27 cellular contexts compared by ENCODE assay signal in genomic region chr2:170895023-170895759, GRCh38. TPM values are rescaled to one million over a fixed set of nuclear protein-coding genes. Genes with fewer than 3 reads are reported as not detected.
A peak's percentile ranks its signal among the peaks of the same experiment; 100 is the strongest.
DNase-seq lines count a peak whose midpoint lies in the region; ATAC-seq and TF ChIP-seq lines count a peak whose summit lies in the region.
"Had no signal": no experiment of that assay in that cellular context is flagged by ENCODE, and none has a peak within 500 bp of the region (broad histone marks: within the 10 kb centered on the region; RNA-seq: fewer than 3 reads in every experiment).

No MANE protein-coding gene starts in this region.

- POLR2A ChIA-PET in CD8-positive, alpha-beta T cell (lab: Charles Lee), result no interaction called here

- H3K4me3 Mint-ChIP-seq in T-helper 2 cell treated with Interferon-gamma antibody and Interleukin-4, amounts not matched to agents 5 μg/mL and 100 μg/mL, for 36 hours, result no peak overlapping the region
- H3K4me3 Mint-ChIP-seq in T-helper 17 cell, result no peak overlapping the region
- H3K4me3 Mint-ChIP-seq in CD8-positive, alpha-beta T cell, result no peak overlapping the region
- H3K4me3 Mint-ChIP-seq: activated CD4-positive, alpha-beta memory T cell treated with anti-CD3 and anti-CD28 coated beads, Interleukin-2, amount 10 ng/mL, durations not matched to agents 7 days and 5 days; CD4-positive, alpha-beta memory T cell; immature natural killer cell had no signal

- H3K9me3 Mint-ChIP-seq in T-helper 2 cell treated with Interferon-gamma antibody and Interleukin-4, amounts not matched to agents 5 μg/mL and 100 μg/mL, for 36 hours, result no peaks in the 10 kb centered on the region
- no peaks in the 10 kb centered on the region for H3K9me3 Mint-ChIP-seq in CD8-positive, alpha-beta T cell
- H3K9me3 Mint-ChIP-seq: CD4-positive, alpha-beta memory T cell; immature natural killer cell had no signal

- H3K27ac Mint-ChIP-seq in T-helper 2 cell treated with Interferon-gamma antibody and Interleukin-4, amounts not matched to agents 5 μg/mL and 100 μg/mL, for 36 hours, result no peak overlapping the region
- H3K27ac Mint-ChIP-seq in T-helper 17 cell, result no peak overlapping the region
- no peak overlapping the region for H3K27ac Mint-ChIP-seq in CD8-positive, alpha-beta T cell
- H3K27ac Mint-ChIP-seq: activated CD4-positive, alpha-beta memory T cell treated with anti-CD3 and anti-CD28 coated beads, Interleukin-2, amount 10 ng/mL, durations not matched to agents 7 days and 5 days; CD4-positive, alpha-beta memory T cell; immature natural killer cell had no signal

- no peak overlapping the region for H3K4me2 ChIP-seq in fibroblast of lung (ENCODE audit: extremely low read depth, insufficient read depth, low read length)
- peak overlapping the region; percentile 7 for H3K4me2 ChIP-seq in osteoblast (ENCODE audit: insufficient read depth, low read length)
- H3K4me2 ChIP-seq: KMS-11 had no signal

- no peak for ATAC-seq in T-helper 17 cell
- ATAC-seq in CD8-positive, alpha-beta T cell, result no peak
- ATAC-seq: heart right ventricle, mucosa of descending colon had no signal

- DNase-seq in EL, result peak; percentile 21
- DNase-seq in amniotic epithelial cell (ENCODE audit: low read depth), result peak; percentile 15
- DNase-seq in fibroblast of lung (ENCODE audit: low read depth in 2 of 2), result peak; percentile 28 to 44
- no peak for DNase-seq in osteoblast (ENCODE audit: insufficient read length, low spot score, missing footprints)
- DNase-seq in stimulated activated CD4-positive, alpha-beta T cell treated with anti-CD3 and anti-CD28 coated beads, Interleukin-4, amount 100 ng/mL, for 24 hours, result no peak
- DNase-seq in T-helper 2 cell treated with Interferon-gamma antibody and Interleukin-4, amounts not matched to agents 5 μg/mL and 100 μg/mL, for 36 hours (ENCODE audit: low spot score), result no peak
- DNase-seq in T-helper 17 cell, result no peak
- no peak for DNase-seq in CD8-positive, alpha-beta T cell
- DNase-seq: activated CD4-positive, alpha-beta memory T cell treated with anti-CD3 and anti-CD28 coated beads, Interleukin-2, amount 10 ng/mL, durations not matched to agents 7 days and 5 days; activated CD4-positive, CD25-positive, alpha-beta regulatory T cell; activated naive CD4-positive, alpha-beta T cell; activated T-cell treated with anti-CD3 and anti-CD28 coated beads for 4 hours; anterior cingulate cortex; CD4-positive, alpha-beta memory T cell; DMS153; GF-D8; heart right ventricle; immature natural killer cell; mucosa of descending colon; NCI-H1048; NCI-H2081; NCI-H510A treated with DMSO at 0.1 percent for 48 hours; T1000 had no signal

- intact Hi-C loops in CD8-positive, alpha-beta T cell (cut with DNase I, micrococcal nuclease), result no loop called here

- no peaks in the 10 kb centered on the region for H3K79me2 ChIP-seq in fibroblast of lung (ENCODE audit: control insufficient read depth, insufficient read depth, low read length)
- H3K79me2 ChIP-seq in osteoblast (ENCODE audit: insufficient read depth, low read length), result no peaks in the 10 kb centered on the region

- H3K4me1 ChIP-seq in fibroblast of lung (ENCODE audit: control insufficient read depth, extremely low read depth, insufficient read depth, low read length), result no peaks in the 10 kb centered on the region
- peaks cover 4% of the 10 kb centered on the region for H3K4me1 ChIP-seq in osteoblast (ENCODE audit: insufficient read depth, low read length)
- H3K4me1 ChIP-seq in CD8-positive, alpha-beta T cell (ENCODE audit: insufficient read depth, low read length), result no peaks in the 10 kb centered on the region

- no peaks in the 10 kb centered on the region for H4K20me1 ChIP-seq in fibroblast of lung (ENCODE audit: control insufficient read depth, extremely low read depth, insufficient read depth, low read length)
- no peaks in the 10 kb centered on the region for H4K20me1 ChIP-seq in osteoblast (ENCODE audit: insufficient read depth, low read length)

- TF ChIP-seq CTCF in fibroblast of lung (conservative IDR thresholded peaks at IDR 0.05 in 1 of 2, IDR thresholded peaks at IDR 0.05 in 1 of 2; ENCODE audit: low read depth in 1 of 2, low read length in 2 of 2) (no peak), osteoblast (IDR thresholded peaks at IDR 0.05; ENCODE audit: extremely low read depth, low read depth, low read length) (no peak)
- TF ChIP-seq CTCF in CD8-positive, alpha-beta T cell (IDR thresholded peaks at IDR 0.05), result no peak

- H3K36me3 ChIP-seq in fibroblast of lung (ENCODE audit: control insufficient read depth, insufficient read depth, low read length), result no peaks in the 10 kb centered on the region
- H3K36me3 ChIP-seq in osteoblast (ENCODE audit: insufficient read depth, low read length), result no peaks in the 10 kb centered on the region
- no peaks in the 10 kb centered on the region for H3K36me3 ChIP-seq in CD8-positive, alpha-beta T cell (ENCODE audit: insufficient read depth, low read length)
- H3K36me3 ChIP-seq: heart right ventricle, neutrophil, thoracic aorta had no signal

- H3K36me3 Mint-ChIP-seq in T-helper 2 cell treated with Interferon-gamma antibody and Interleukin-4, amounts not matched to agents 5 μg/mL and 100 μg/mL, for 36 hours (ENCODE audit: low read depth), result no peaks in the 10 kb centered on the region
- H3K36me3 Mint-ChIP-seq in T-helper 17 cell (ENCODE audit: low read depth), result no peaks in the 10 kb centered on the region
- no peaks in the 10 kb centered on the region for H3K36me3 Mint-ChIP-seq in CD8-positive, alpha-beta T cell
- H3K36me3 Mint-ChIP-seq: CD4-positive, alpha-beta memory T cell; immature natural killer cell had no signal

- peaks cover 29% of the 10 kb centered on the region for H3K27me3 Mint-ChIP-seq in T-helper 2 cell treated with Interferon-gamma antibody and Interleukin-4, amounts not matched to agents 5 μg/mL and 100 μg/mL, for 36 hours (ENCODE audit: low read depth)
- H3K27me3 Mint-ChIP-seq in T-helper 17 cell, result peaks cover 26% of the 10 kb centered on the region
- H3K27me3 Mint-ChIP-seq in CD8-positive, alpha-beta T cell (ENCODE audit: low read depth), result peaks cover 7% of the 10 kb centered on the region

- H3K9me3 ChIP-seq in fibroblast of lung (ENCODE audit: control insufficient read depth, insufficient read depth, low read depth, low read length) (no peaks in the 10 kb centered on the region), osteoblast (ENCODE audit: low read depth, low read length) (no peaks in the 10 kb centered on the region), T-helper 17 cell (ENCODE audit: control insufficient read depth, low read length, poor library complexity, severe bottlenecking) (no peaks in the 10 kb centered on the region)
- H3K9me3 ChIP-seq in CD8-positive, alpha-beta T cell (ENCODE audit: low read length), result no peaks in the 10 kb centered on the region
- H3K9me3 ChIP-seq: heart right ventricle, mucosa of descending colon, neutrophil, thoracic aorta had no signal

- CTCF ChIA-PET in CD8-positive, alpha-beta T cell (lab: Charles Lee), result interaction anchor here (1.3 to 1.6 kb wide), 2 partner anchors 10 to 22 kb away, joined by 3 to 4 read pairs; no protein-coding TSS in a partner anchor

- H3K27ac ChIP-seq in fibroblast of lung (ENCODE audit: insufficient read depth, low read length) (no peak overlapping the region), osteoblast (ENCODE audit: low read depth, low read length) (no peak overlapping the region)
- H3K27ac ChIP-seq in CD8-positive, alpha-beta T cell (ENCODE audit: low read depth, low read length), result no peak overlapping the region
- H3K27ac ChIP-seq: heart right ventricle, KMS-11, neutrophil, SK-N-MC, thoracic aorta had no signal

- H3K4me3 ChIP-seq in fibroblast of lung (replicated peaks in 1 of 4; ENCODE audit: control extremely low read depth in 1 of 4, insufficient read depth in 1 of 4, low read depth in 3 of 4, low read length in 4 of 4) (no peak overlapping the region), osteoblast (ENCODE audit: insufficient read depth, low read length) (no peak overlapping the region)
- no peak overlapping the region for H3K4me3 ChIP-seq in CD8-positive, alpha-beta T cell (ENCODE audit: low read depth, low read length)
- H3K4me3 ChIP-seq: heart right ventricle, mucosa of descending colon, SK-N-MC, thoracic aorta had no signal

- H3K27me3 ChIP-seq in fibroblast of lung (ENCODE audit: control insufficient read depth, insufficient read depth, low read length) (no peaks in the 10 kb centered on the region), osteoblast (ENCODE audit: insufficient read depth, low read length) (peaks cover 5% of the 10 kb centered on the region)
- H3K27me3 ChIP-seq in CD8-positive, alpha-beta T cell (ENCODE audit: insufficient read depth, low read length), result no peaks in the 10 kb centered on the region
- H3K27me3 ChIP-seq: heart right ventricle, neutrophil had no signal

- H2AFZ ChIP-seq in fibroblast of lung (ENCODE audit: low read length) (no peak overlapping the region), osteoblast (ENCODE audit: low read length) (no peak overlapping the region)

- H3K4me1 Mint-ChIP-seq in T-helper 2 cell treated with Interferon-gamma antibody and Interleukin-4, amounts not matched to agents 5 μg/mL and 100 μg/mL, for 36 hours (ENCODE audit: low read depth), result no peaks in the 10 kb centered on the region
- H3K4me1 Mint-ChIP-seq in T-helper 17 cell, result no peaks in the 10 kb centered on the region
- no peaks in the 10 kb centered on the region for H3K4me1 Mint-ChIP-seq in CD8-positive, alpha-beta T cell (ENCODE audit: low read depth)
- H3K4me1 Mint-ChIP-seq: activated CD4-positive, alpha-beta memory T cell treated with anti-CD3 and anti-CD28 coated beads, Interleukin-2, amount 10 ng/mL, durations not matched to agents 7 days and 5 days; CD4-positive, alpha-beta memory T cell; immature natural killer cell had no signal

- no peak overlapping the region for H3K9ac ChIP-seq in fibroblast of lung (ENCODE audit: insufficient read depth, low read length)
- H3K9ac ChIP-seq: KMS-11 had no signal

RNA-seq across cellular contexts. Expression of gene GORASP2, which starts 33.9 kb away (rescaled TPM):
- total RNA-seq in fibroblast of lung, result 24.4 and 28.2 TPM in 2 replicates
- polyA plus RNA-seq in fibroblast of lung, result 220 and 228 TPM in 2 replicates
- 91.6 and 105 TPM in 2 replicates for polyA plus RNA-seq in fibroblast of lung (2012)
- 85.1 and 104 TPM in 2 replicates for polyA minus RNA-seq in fibroblast of lung (ENCODE audit: low replicate concordance)
- total RNA-seq in osteoblast, result 51.8 and 54.2 TPM in 2 replicates
- 10 to 100 TPM; 80.5 to 89.4 TPM for total RNA-seq in T-helper 17 cell
- 100 to 1,000 TPM; 111 to 112 TPM for total RNA-seq in CD8-positive, alpha-beta T cell

Comparison
In these comparisons a context has a peak if more than half of its experiments do, and no peak if none do; other contexts are left out.
1. DNase-seq: peak in EL (single experiment), amniotic epithelial cell (single experiment) and fibroblast of lung (2 of 2); none in osteoblast (single experiment), stimulated activated CD4-positive, alpha-beta T cell treated with anti-CD3 and anti-CD28 coated beads, Interleukin-4, amount 100 ng/mL, for 24 hours (single experiment), T-helper 2 cell treated with Interferon-gamma antibody and Interleukin-4, amounts not matched to agents 5 μg/mL and 100 μg/mL, for 36 hours (single experiment), T-helper 17 cell (0 of 3) and CD8-positive, alpha-beta T cell (0 of 7).